19 cellular contexts compared by ENCODE assay signal in the genomic region with DNA sequence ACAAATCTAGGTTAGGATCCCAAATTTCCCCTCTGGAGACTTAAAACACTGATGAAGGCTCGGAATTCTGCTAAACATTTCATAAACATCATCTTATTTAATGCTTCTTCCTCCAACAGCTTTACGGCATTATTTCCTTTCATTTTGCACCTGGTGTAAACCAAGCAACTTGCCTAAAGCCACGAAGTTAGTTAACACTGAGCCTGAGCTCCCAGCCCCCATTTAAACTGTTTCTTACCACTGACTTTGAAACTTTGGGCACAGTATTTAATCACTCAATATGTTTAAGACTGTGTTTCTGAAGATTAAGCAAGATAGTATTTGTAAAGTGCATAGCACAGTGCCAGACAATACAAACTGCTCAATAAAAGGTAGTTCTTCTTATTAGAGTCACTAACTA. TPM values are rescaled to one million over a fixed set of nuclear protein-coding genes. Genes with fewer than 3 reads are reported as not detected.
A peak's percentile ranks its signal among the peaks of the same experiment; 100 is the strongest.
DNase-seq lines count a peak whose midpoint lies in the region; ATAC-seq and TF ChIP-seq lines count a peak whose summit lies in the region.
"Had no signal": no experiment of that assay in that cellular context is flagged by ENCODE, and none has a peak within 500 bp of the region (broad histone marks: within the 10 kb centered on the region; RNA-seq: fewer than 3 reads in every experiment).

No MANE protein-coding gene starts in this region.

- no peak overlapping the region for H3K27ac Mint-ChIP-seq in activated CD8-positive, alpha-beta memory T cell treated with anti-CD3 and anti-CD28 coated beads, Interleukin-2, amount 10 ng/mL, durations not matched to agents 7 days and 5 days
- H3K27ac Mint-ChIP-seq in T-helper 17 cell, result no peak overlapping the region
- H3K27ac Mint-ChIP-seq: mesothelial cell of epicardium, type B pancreatic cell had no signal

- CTCF ChIA-PET in activated CD8-positive, alpha-beta memory T cell treated with anti-CD3 and anti-CD28 coated beads, Interleukin-2, amount 10 ng/mL, durations not matched to agents 7 days and 5 days (lab: Charles Lee), result no interaction called here

- H3K9me2 ChIP-seq in hepatocyte (replicated peaks; ENCODE audit: insufficient read depth), result no peaks in the 10 kb centered on the region

- TF ChIP-seq EP300 in suprapubic skin (IDR thresholded peaks at IDR 0.05), result no peak

- in situ Hi-C loops in GM13976 (cut with MboI; ENCODE audit: low sequenced_read_pairs, unreplicated experiment), result no loop called here

- no peaks in the 10 kb centered on the region for H3K36me3 ChIP-seq in hepatocyte (replicated peaks; ENCODE audit: insufficient read depth, low read depth)
- H3K36me3 ChIP-seq in suprapubic skin, result no peaks in the 10 kb centered on the region

- H3K9me3 ChIP-seq in T-helper 17 cell (ENCODE audit: control insufficient read depth, low read length, poor library complexity, severe bottlenecking), result peaks cover 2% of the 10 kb centered on the region
- H3K9me3 ChIP-seq in hepatocyte (ENCODE audit: low read depth), result no peaks in the 10 kb centered on the region
- H3K9me3 ChIP-seq in suprapubic skin, result no peaks in the 10 kb centered on the region
- H3K9me3 ChIP-seq: A549 had no signal

- no peak overlapping the region for H3K4me3 ChIP-seq in hepatocyte
- H3K4me3 ChIP-seq in suprapubic skin, result peak overlapping the region; percentile 10
- H3K4me3 ChIP-seq: A549 had no signal

- H3K4me2 ChIP-seq in hepatocyte, result peak overlapping the region; percentile 8
- H3K4me2 ChIP-seq: A549 had no signal

- H3K27me3 ChIP-seq in hepatocyte (peaks cover 15% of the 10 kb centered on the region), suprapubic skin (no peaks in the 10 kb centered on the region)

- 75% methylated on average over 3 of the region's 3 CpGs for WGBS in hepatocyte (ENCODE audit: low lambda C conversion rate, missing lambda C conversion rate)
- 28% methylated on average over 3 of the region's 3 CpGs for WGBS in suprapubic skin

- peaks cover 2% of the 10 kb centered on the region for H3K36me3 Mint-ChIP-seq in activated CD8-positive, alpha-beta memory T cell treated with anti-CD3 and anti-CD28 coated beads, Interleukin-2, amount 10 ng/mL, durations not matched to agents 7 days and 5 days
- peaks cover 2% of the 10 kb centered on the region for H3K36me3 Mint-ChIP-seq in T-helper 17 cell (ENCODE audit: low read depth)
- H3K36me3 Mint-ChIP-seq: mesothelial cell of epicardium, type B pancreatic cell had no signal

- peak overlapping the region; percentile 31 for H3K4me3 Mint-ChIP-seq in activated CD8-positive, alpha-beta memory T cell treated with anti-CD3 and anti-CD28 coated beads, Interleukin-2, amount 10 ng/mL, durations not matched to agents 7 days and 5 days
- H3K4me3 Mint-ChIP-seq in T-helper 17 cell, result peak overlapping the region; percentile 68
- H3K4me3 Mint-ChIP-seq: mesothelial cell of epicardium had no signal

- H3K27ac ChIP-seq in hepatocyte, result no peak overlapping the region
- H3K27ac ChIP-seq in suprapubic skin, result no peak overlapping the region
- H3K27ac ChIP-seq: A549, parathyroid adenoma had no signal

- peaks cover 26% of the 10 kb centered on the region for H3K4me1 Mint-ChIP-seq in activated CD8-positive, alpha-beta memory T cell treated with anti-CD3 and anti-CD28 coated beads, Interleukin-2, amount 10 ng/mL, durations not matched to agents 7 days and 5 days
- peaks cover 28% of the 10 kb centered on the region for H3K4me1 Mint-ChIP-seq in T-helper 17 cell

- no peak for DNase-seq in activated CD8-positive, alpha-beta memory T cell treated with anti-CD3 and anti-CD28 coated beads, Interleukin-2, amount 10 ng/mL, durations not matched to agents 7 days and 5 days
- DNase-seq in activated CD8-positive, alpha-beta memory T cell treated with anti-CD3 and anti-CD28 coated beads for 24 hours, result no peak
- DNase-seq in T-helper 17 cell (no peak), hepatocyte (ENCODE audit: low spot score) (no peak), suprapubic skin (ENCODE audit: low spot score in 2 of 2) (no peak), anterior cingulate cortex (lab: John Stamatoyannopoulos, UW) (no peak), GM13976 (ENCODE audit: low spot score) (no peak), mucosa of gallbladder (ENCODE audit: low spot score) (no peak)
- DNase-seq: activated naive CD4-positive, alpha-beta T cell treated with Interleukin-2 at 50 U/mL for 16 hours; central memory CD4-positive, alpha-beta T cell; GDM1; MV-4-11; NCI-H2171; NK-92 treated with Interleukin-12 subunit alpha and Interleukin-12 subunit beta, amount 100 ng/mL, for 24 hours had no signal

- H3K9me3 Mint-ChIP-seq in activated CD8-positive, alpha-beta memory T cell treated with anti-CD3 and anti-CD28 coated beads, Interleukin-2, amount 10 ng/mL, durations not matched to agents 7 days and 5 days (ENCODE audit: low read depth), result no peaks in the 10 kb centered on the region
- H3K9me3 Mint-ChIP-seq: mesothelial cell of epicardium, type B pancreatic cell had no signal

- H3K79me2 ChIP-seq in hepatocyte, result peaks cover 42% of the 10 kb centered on the region
- H3K79me2 ChIP-seq: parathyroid adenoma had no signal

- ATAC-seq in activated CD8-positive, alpha-beta memory T cell treated with anti-CD3 and anti-CD28 coated beads, Interleukin-2, amount 10 ng/mL, durations not matched to agents 7 days and 5 days, result no peak
- no peak for ATAC-seq in T-helper 17 cell
- ATAC-seq: A549 had no signal

- peaks cover 34% of the 10 kb centered on the region for H3K27me3 Mint-ChIP-seq in activated CD8-positive, alpha-beta memory T cell treated with anti-CD3 and anti-CD28 coated beads, Interleukin-2, amount 10 ng/mL, durations not matched to agents 7 days and 5 days
- no peaks in the 10 kb centered on the region for H3K27me3 Mint-ChIP-seq in T-helper 17 cell

- TF ChIP-seq POLR2A in suprapubic skin (IDR thresholded peaks at IDR 0.05), result no peak

- H4K20me1 ChIP-seq in hepatocyte (ENCODE audit: insufficient read depth, poor library complexity, severe bottlenecking), result peaks cover 4% of the 10 kb centered on the region

- TF ChIP-seq CTCF in hepatocyte (IDR thresholded peaks at IDR 0.05; ENCODE audit: poor library complexity) (no peak), suprapubic skin (IDR thresholded peaks at IDR 0.05) (no peak), GM13976 (IDR thresholded peaks at IDR 0.05; ENCODE audit: borderline replicate concordance, control extremely low read depth, extremely low read depth, insufficient read depth, missing control alignments) (no peak)

- no peak overlapping the region for H2AFZ ChIP-seq in hepatocyte
- H2AFZ ChIP-seq: parathyroid adenoma had no signal

- H3K4me1 ChIP-seq in hepatocyte (ENCODE audit: insufficient read depth) (peaks cover 9% of the 10 kb centered on the region), suprapubic skin (peaks cover 37% of the 10 kb centered on the region)

RNA-seq across cellular contexts. Expression of a gene that starts 4.2 kb away (rescaled TPM):
- 1 to 10 TPM; 4.3 to 5.0 TPM for total RNA-seq in activated CD8-positive, alpha-beta memory T cell treated with anti-CD3 and anti-CD28 coated beads, Interleukin-2, amount 10 ng/mL, durations not matched to agents 7 days and 5 days
- total RNA-seq in T-helper 17 cell, result 10 to 100 TPM; 10.3 to 16.9 TPM
- total RNA-seq in hepatocyte, result 11.9 and 12.8 TPM in 2 replicates
- 14.9 and 17.2 TPM in 2 replicates for polyA plus RNA-seq in hepatocyte
- 100 to 1,000 TPM in 1 of 4 donors, 10 to 100 TPM in 3; 37.8 to 203 (median 73.2) TPM for total RNA-seq in suprapubic skin
- 51.5 TPM for total RNA-seq in mucosa of gallbladder
- polyA plus RNA-seq: endothelial cell of umbilical vein had no signal
